ENCODE assay signal across 8 cellular contexts in genomic region chr5:151151263-151151660, GRCh38. TPM values are rescaled to one million over a fixed set of nuclear protein-coding genes. Genes with fewer than 3 reads are reported as not detected.
DNase-seq lines count a peak whose midpoint lies in the region; ATAC-seq and TF ChIP-seq lines count a peak whose summit lies in the region.

No MANE protein-coding gene starts in this region.

- H3K27ac ChIP-seq in skin epidermis: peak overlapping the region in 19 of 21 experiments; percentile 56 to 99 (median 78)

- H3K4me3 Mint-ChIP-seq in activated B cell treated with CpG ODN at 0.5 μM for 24 hours: peak overlapping the region; percentile 33

- H3K27me3 Mint-ChIP-seq in activated B cell treated with CpG ODN at 0.5 μM for 24 hours: no peaks in the 10 kb centered on the region

- DNase-seq in GM12865 (ENCODE audit: low read depth): peak; percentile 38
- DNase-seq in activated B cell treated with CpG ODN at 0.5 μM for 24 hours: no peak
- DNase-seq in left ventricle myocardium superior: no peak
- DNase-seq in anterior cingulate cortex (lab: John Stamatoyannopoulos, UW): no peak
- DNase-seq in activated CD4-positive, CD25-positive, alpha-beta regulatory T cell treated with anti-CD3 and anti-CD28 coated beads, Interleukin-2, amount 50 U/mL, for 72 hours: no peak
- no peak for DNase-seq in stimulated activated CD4-positive, alpha-beta T cell treated with anti-CD3 and anti-CD28 coated beads, Interleukin-2, amount 100 ng/mL, for 48 hours

- CTCF ChIA-PET in activated B cell treated with CpG ODN at 0.5 μM for 24 hours (lab: Charles Lee): interaction anchor here (1.0 to 13.6 kb wide), 7 partner anchors 9 to 100 kb away, joined by 4 to 128 read pairs (median 11); no protein-coding TSS in a partner anchor

- H3K27ac Mint-ChIP-seq in activated B cell treated with CpG ODN at 0.5 μM for 24 hours: peak overlapping the region; percentile 87

- intact Hi-C loops in activated B cell treated with CpG ODN at 0.5 μM for 24 hours (cut with micrococcal nuclease): no loop called here
- intact Hi-C loops in left ventricle myocardium superior (cut with micrococcal nuclease): no loop called here

- H3K4me3 ChIP-seq in GM12865 (ENCODE audit: low read depth, low read length) (peak overlapping the region; percentile 38), skin epidermis (no peak overlapping the region)

- ATAC-seq in activated B cell treated with CpG ODN at 0.5 μM for 24 hours (ENCODE audit: low read depth) (no peak), left ventricle myocardium superior (peak; percentile 4), HG03025 (IDR thresholded peaks at IDR 0.05; ENCODE audit: low FRiP score, unreplicated experiment) (no peak)

- TF ChIP-seq CTCF in GM12865 (IDR thresholded peaks at IDR 0.05; ENCODE audit: insufficient read depth, low read depth, low read length, missing control alignments): no peak
- no peak for TF ChIP-seq CTCF in activated B cell treated with CpG ODN at 0.5 μM for 24 hours (IDR thresholded peaks at IDR 0.05)

- no peaks in the 10 kb centered on the region for H3K9me3 Mint-ChIP-seq in activated B cell treated with CpG ODN at 0.5 μM for 24 hours

- peaks cover 43% of the 10 kb centered on the region for H3K36me3 Mint-ChIP-seq in activated B cell treated with CpG ODN at 0.5 μM for 24 hours (ENCODE audit: low read depth)

- peaks cover 96% of the 10 kb centered on the region for H3K4me1 Mint-ChIP-seq in activated B cell treated with CpG ODN at 0.5 μM for 24 hours

- POLR2A ChIA-PET in activated B cell treated with CpG ODN at 0.5 μM for 24 hours (lab: Charles Lee): interaction anchor here (0.6 to 9.1 kb wide), 8 partner anchors 9 to 73 kb away, joined by 4 to 92 read pairs (median 6); no protein-coding TSS in a partner anchor

RNA-seq across cellular contexts. Expression of gene ANXA6, which starts 6.3 kb away (rescaled TPM):
- total RNA-seq in activated B cell treated with CpG ODN at 0.5 μM for 24 hours (367 and 379 TPM in 2 replicates), left ventricle myocardium superior (214 TPM)
